Comparison of ENCODE assay signal across 3 cellular contexts in genomic region chr12:113438523-113439300, GRCh38.
A peak's percentile ranks its signal among the peaks of the same experiment; 100 is the strongest.
TF ChIP-seq lines count a peak whose summit lies in the region.

No MANE protein-coding gene starts in this region.

TF ChIP-seq in A549, 52 proteins besides CTCF, POLR2A, EP300 and RAD21:
- no peak for TF ChIP-seq MYC (IDR thresholded peaks at IDR 0.05; ENCODE audit: borderline replicate concordance, low read length)
- no peak for TF ChIP-seq SMC3 (IDR thresholded peaks at IDR 0.05)
- TF ChIP-seq RARB (CRISPR knock-in tag; IDR thresholded peaks at IDR 0.05) = no peak
- no peak for TF ChIP-seq KDM1A (IDR thresholded peaks at IDR 0.05; ENCODE audit: low read depth)
- no peak for TF ChIP-seq HEYL (CRISPR knock-in tag; IDR thresholded peaks at IDR 0.05)
- no peak for TF ChIP-seq NFE2L2 (conservative IDR thresholded peaks at IDR 0.05; ENCODE audit: low read length)
- no peak for TF ChIP-seq POLR2AphosphoS2 (conservative IDR thresholded peaks at IDR 0.05; ENCODE audit: low read length)
- no peak for TF ChIP-seq CHD4 (IDR thresholded peaks at IDR 0.05; ENCODE audit: borderline replicate concordance)
- TF ChIP-seq ZSCAN20 (CRISPR knock-in tag; IDR thresholded peaks at IDR 0.05) = no peak
- TF ChIP-seq USF2 (IDR thresholded peaks at IDR 0.05) = no peak
- TF ChIP-seq HOXB13 (CRISPR knock-in tag; IDR thresholded peaks at IDR 0.05; ENCODE audit: low read depth) = no peak
- no peak for TF ChIP-seq HOXA7 (CRISPR knock-in tag; IDR thresholded peaks at IDR 0.05)

TF ChIP-seq in HEK293, 187 proteins besides CTCF, POLR2A, EP300 and RAD21:
- TF ChIP-seq ZNF707 (tag by site-specific recombination; IDR thresholded peaks at IDR 0.05) = no peak
- TF ChIP-seq ZNF366 (tag by site-specific recombination; conservative IDR thresholded peaks at IDR 0.05) = peak; percentile 94
- TF ChIP-seq ZBTB17 (tag by site-specific recombination; IDR thresholded peaks at IDR 0.05) = peak; percentile 100
- no peak for TF ChIP-seq FEZF1 (tag by site-specific recombination; IDR thresholded peaks at IDR 0.05)
- TF ChIP-seq BCL11A (tag by site-specific recombination; IDR thresholded peaks at IDR 0.05; ENCODE audit: low read depth) = no peak
- TF ChIP-seq KLF8 (tag by site-specific recombination; IDR thresholded peaks at IDR 0.05) = no peak
- TF ChIP-seq WT1 (tag by site-specific recombination; IDR thresholded peaks at IDR 0.05) = no peak
- TF ChIP-seq ZNF501 (tag by site-specific recombination; IDR thresholded peaks at IDR 0.05) = no peak
- TF ChIP-seq ZNF777 (tag by site-specific recombination; IDR thresholded peaks at IDR 0.05; ENCODE audit: borderline replicate concordance) = 0 out of 2 replicates have a peak, but pooled peaks have one; percentile 22
- TF ChIP-seq ZNF623 (tag by site-specific recombination; IDR thresholded peaks at IDR 0.05) = no peak
- TF ChIP-seq ATF2 (tag by site-specific recombination; IDR thresholded peaks at IDR 0.05; ENCODE audit: low read depth) = no peak

TF ChIP-seq in GM12878, 131 proteins besides CTCF, POLR2A, EP300 and RAD21:
- TF ChIP-seq MYB (IDR thresholded peaks at IDR 0.05; ENCODE audit: borderline replicate concordance, low read depth, low read length) (no peak), NRF1 (conservative IDR thresholded peaks at IDR 0.05; ENCODE audit: low read depth, low read length) (no peak), SMC3 (IDR thresholded peaks at IDR 0.05; ENCODE audit: borderline replicate concordance, low read length) (no peak), TCF7 (IDR thresholded peaks at IDR 0.05; ENCODE audit: borderline replicate concordance) (no peak), HDAC2 (IDR thresholded peaks at IDR 0.05) (no peak), TBL1XR1 (IDR thresholded peaks at IDR 0.05; ENCODE audit: low read depth, low read length) (no peak), CUX1 (IDR thresholded peaks at IDR 0.05; ENCODE audit: insufficient replicate concordance, low read depth, low read length) (no peak), NFYA (IDR thresholded peaks at IDR 0.05; ENCODE audit: borderline replicate concordance, low read depth, low read length) (no peak), SIX5 (IDR thresholded peaks at IDR 0.05; ENCODE audit: low read depth, low read length, severe bottlenecking) (no peak), KAT2A (conservative IDR thresholded peaks at IDR 0.05; ENCODE audit: control insufficient read depth, low read depth, low read length) (no peak), GABPA (IDR thresholded peaks at IDR 0.05; ENCODE audit: low read depth) (no peak), CHD4 (IDR thresholded peaks at IDR 0.05) (no peak), SREBF2 (IDR thresholded peaks at IDR 0.05; ENCODE audit: low read length) (no peak), BHLHE40 (IDR thresholded peaks at IDR 0.05; ENCODE audit: borderline replicate concordance in 1 of 2, low read depth in 2 of 2, low read length in 1 of 2) (no peak), ZBTB40 (IDR thresholded peaks at IDR 0.05; ENCODE audit: borderline replicate concordance) (no peak)
